Comparison of ENCODE assay signal across 2 cellular contexts in genomic region chr19:13861392-13861713, GRCh38.
TF ChIP-seq lines count a peak whose summit lies in the region.

No MANE protein-coding gene starts in this region.

TF ChIP-seq in A549, 52 proteins besides CTCF, POLR2A, EP300 and RAD21:
- no peak for TF ChIP-seq REST (IDR thresholded peaks at IDR 0.05)
- TF ChIP-seq ESRRA (IDR thresholded peaks at IDR 0.05; ENCODE audit: borderline replicate concordance, low read length) = no peak
- no peak for TF ChIP-seq BCL3 (IDR thresholded peaks at IDR 0.05)
- TF ChIP-seq MAFK (IDR thresholded peaks at IDR 0.05; ENCODE audit: partially characterized antibody) = no peak
- no peak for TF ChIP-seq SREBF2 (IDR thresholded peaks at IDR 0.05)
- TF ChIP-seq HEYL (CRISPR knock-in tag; IDR thresholded peaks at IDR 0.05) = no peak
- no peak for TF ChIP-seq E2F6 (IDR thresholded peaks at IDR 0.05; ENCODE audit: borderline replicate concordance, low read depth)
- no peak for TF ChIP-seq SMC3 (IDR thresholded peaks at IDR 0.05)
- no peak for TF ChIP-seq EHMT2 (IDR thresholded peaks at IDR 0.05; ENCODE audit: low read depth)
- no peak for TF ChIP-seq ZSCAN20 (CRISPR knock-in tag; IDR thresholded peaks at IDR 0.05)
- TF ChIP-seq RNF2 (IDR thresholded peaks at IDR 0.05; ENCODE audit: borderline replicate concordance, low read depth) = no peak
- TF ChIP-seq ZFP36 (IDR thresholded peaks at IDR 0.05; ENCODE audit: borderline replicate concordance, partially characterized antibody) = no peak
- TF ChIP-seq PBX3 (IDR thresholded peaks at IDR 0.05) = no peak
- TF ChIP-seq RCOR1 (IDR thresholded peaks at IDR 0.05; ENCODE audit: low read depth, low read length) = no peak

TF ChIP-seq in endothelial cell of umbilical vein, 7 proteins besides CTCF, POLR2A, EP300 and RAD21:
- TF ChIP-seq POLR2AphosphoS5 (IDR thresholded peaks at IDR 0.05; ENCODE audit: insufficient read depth, low read depth, low read length) (no peak), MYC (IDR thresholded peaks at IDR 0.05; ENCODE audit: low read depth, low read length) (no peak), MAX (IDR thresholded peaks at IDR 0.05; ENCODE audit: insufficient read depth, insufficient read length) (no peak), EZH2 (IDR thresholded peaks at IDR 0.05; ENCODE audit: borderline replicate concordance, low read depth, low read length, severe bottlenecking) (no peak), JUN (IDR thresholded peaks at IDR 0.05; ENCODE audit: borderline replicate concordance, insufficient read depth, insufficient read length, low read depth) (no peak), GATA2 (IDR thresholded peaks at IDR 0.05; ENCODE audit: insufficient read depth, insufficient read length, low read depth, low read length) (no peak), FOS (IDR thresholded peaks at IDR 0.05; ENCODE audit: borderline replicate concordance, insufficient read depth, low read length) (no peak)
